21 cellular contexts compared by ENCODE assay signal in the genomic region with DNA sequence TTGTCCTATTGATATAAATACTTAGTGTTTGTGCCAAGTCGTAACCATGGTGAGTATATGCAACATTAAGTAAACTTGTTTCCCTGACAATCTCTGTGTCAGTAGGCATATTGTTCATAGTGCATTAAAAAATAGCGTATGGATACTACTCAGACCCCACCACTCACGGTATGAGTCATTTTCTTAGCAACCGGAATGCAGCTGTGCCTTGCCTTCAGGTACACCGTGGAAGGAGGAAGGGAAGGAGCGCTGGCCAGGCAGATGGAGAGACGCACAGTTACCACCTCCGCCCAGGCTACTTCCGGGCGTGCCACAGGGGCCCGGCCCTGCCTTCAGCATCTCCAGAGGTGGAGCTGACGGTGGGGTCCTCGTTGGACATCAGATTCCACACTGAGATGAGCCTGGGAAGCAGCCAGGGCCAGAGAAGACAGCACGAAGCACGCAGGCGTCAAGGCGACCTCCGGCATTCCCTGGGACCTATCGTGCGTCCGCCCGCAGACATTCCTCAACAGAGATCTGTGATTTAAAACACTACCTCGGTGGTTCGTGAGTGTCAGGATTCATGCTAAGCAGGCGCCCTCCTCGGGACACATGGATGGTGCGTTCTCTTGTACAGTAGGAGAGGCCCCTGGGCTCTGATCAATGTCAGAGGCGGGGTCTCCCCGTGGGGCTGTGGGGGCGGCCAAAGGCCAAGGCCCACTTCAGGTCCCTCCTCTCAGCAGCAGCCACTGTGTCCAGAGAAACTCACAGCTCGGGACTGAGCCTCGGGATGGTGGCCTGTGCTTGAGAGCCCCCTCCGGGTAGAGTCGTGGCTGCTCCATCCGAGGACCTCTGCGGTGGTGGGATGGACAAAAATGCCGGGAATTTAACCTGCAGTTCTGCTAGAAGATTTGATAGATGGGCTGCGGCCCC.
"Had no signal": no experiment of that assay in that cellular context is flagged by ENCODE, and none has a peak within 500 bp of the region (broad histone marks: within the 10 kb centered on the region; RNA-seq: fewer than 3 reads in every experiment).

No MANE protein-coding gene starts in this region.

- H3K4me1 ChIP-seq: prostate gland, testis had no signal

- H3K27me3 ChIP-seq: testis had no signal

- H3K27ac ChIP-seq: dorsolateral prefrontal cortex, epithelial cell of prostate, prostate gland, skin epidermis, testis had no signal

- H3K9me3 ChIP-seq: prostate gland, testis had no signal

- ATAC-seq: activated CD4-positive, alpha-beta T cell treated with anti-CD3 and anti-CD28 coated beads for 36 hours; activated CD8-positive, alpha-beta memory T cell treated with anti-CD3 and anti-CD28 coated beads, Interleukin-2, amount 10 ng/mL, durations not matched to agents 7 days and 5 days; left lobe of liver; right cardiac atrium; stimulated activated effector memory CD8-positive, alpha-beta T cell treated with anti-CD3 and anti-CD28 coated beads, Interleukin-12 subunit alpha, Interleukin-12 subunit beta, amount 100 ng/mL, for 72 hours had no signal

- H3K36me3 ChIP-seq: prostate gland had no signal

- DNase-seq: activated CD4-positive, alpha-beta memory T cell treated with anti-CD3 and anti-CD28 coated beads, Interleukin-2, amount 10 ng/mL, durations not matched to agents 7 days and 5 days; activated CD4-positive, alpha-beta T cell treated with anti-CD3 and anti-CD28 coated beads for 36 hours; activated CD8-positive, alpha-beta memory T cell treated with anti-CD3 and anti-CD28 coated beads, Interleukin-2, amount 10 ng/mL, durations not matched to agents 7 days and 5 days; activated naive CD8-positive, alpha-beta T cell treated with anti-CD3 and anti-CD28 coated beads for 36 hours; amniotic stem cell; dorsolateral prefrontal cortex; endodermal cell; foreskin fibroblast; glutamatergic neuron; hippocampal formation; islet precursor cell; midbrain; stimulated activated CD4-positive, alpha-beta T cell treated with anti-CD3 and anti-CD28 coated beads, Interleukin-4, amount 100 ng/mL, for 24 hours; testis had no signal

- H3K4me3 ChIP-seq: dorsolateral prefrontal cortex, lung, prostate gland, skin epidermis, testis had no signal
